Comparison of ENCODE assay signal across 7 cellular contexts in genomic region chr4:49092608-49093135, GRCh38.
DNase-seq lines count a peak whose midpoint lies in the region; ATAC-seq and TF ChIP-seq lines count a peak whose summit lies in the region.
"Not testable (repeated sequence)": the region's sequence is repeated elsewhere in the genome, so short reads cannot be mapped to it uniquely, and the experiment has no call there.

No MANE protein-coding gene starts in this region.

- H3K4me3 ChIP-seq in fibroblast of the aortic adventitia (ENCODE audit: low read depth, low read length) = not testable (repeated sequence)

- peak; percentile 50 for ATAC-seq in GM18870 (IDR thresholded peaks at IDR 0.05; ENCODE audit: unreplicated experiment)
- ATAC-seq in GM21515 (IDR thresholded peaks at IDR 0.05; ENCODE audit: unreplicated experiment) = peak; percentile 61
- peak; percentile 50 for ATAC-seq in HG02840 (IDR thresholded peaks at IDR 0.05; ENCODE audit: low FRiP score, unreplicated experiment)
- peak; percentile 58 for ATAC-seq in HG03354 (IDR thresholded peaks at IDR 0.05; ENCODE audit: poor library complexity, severe bottlenecking, unreplicated experiment)
- ATAC-seq in T-cell (replicated peaks in 1 of 4) = peak in 3 of 4 experiments; percentile 54 to 73 (median 69)
- peak; percentile 42 for ATAC-seq in memory B cell (ENCODE audit: low read depth)

- CTCF ChIA-PET in T-cell (lab: Charles Lee) = not testable (repeated sequence)

- H3K4me1 Mint-ChIP-seq in T-cell = peaks cover 0 to 10% (median 0%) of the 10 kb centered on the region in 3 donors
- H3K4me1 Mint-ChIP-seq in memory B cell = peaks cover 20% of the 10 kb centered on the region

- peaks cover 18% of the 10 kb centered on the region for H3K36me3 Mint-ChIP-seq in T-cell
- peaks cover 30% of the 10 kb centered on the region for H3K36me3 Mint-ChIP-seq in memory B cell

- peaks cover 12 to 44% (median 36%) of the 10 kb centered on the region in 3 donors for H3K9me3 Mint-ChIP-seq in T-cell
- peaks cover 35% of the 10 kb centered on the region for H3K9me3 Mint-ChIP-seq in memory B cell

- H3K4me3 Mint-ChIP-seq in T-cell, memory B cell: not testable (repeated sequence)

- DNase-seq in T-cell; memory B cell (ENCODE audit: low spot score in 2 of 2): not testable (repeated sequence)
- peak; percentile 37 for DNase-seq in fibroblast of the aortic adventitia (ENCODE audit: low read depth)

- not testable (repeated sequence) for H3K27ac Mint-ChIP-seq in T-cell, memory B cell

- POLR2A ChIA-PET in T-cell (lab: Charles Lee) = not testable (repeated sequence)

- not testable (repeated sequence) for H3K27me3 Mint-ChIP-seq in T-cell, memory B cell

- not testable (repeated sequence) for TF ChIP-seq CTCF in fibroblast of the aortic adventitia (IDR thresholded peaks at IDR 0.05; ENCODE audit: insufficient read depth, low read length)
